In the genomic region with DNA sequence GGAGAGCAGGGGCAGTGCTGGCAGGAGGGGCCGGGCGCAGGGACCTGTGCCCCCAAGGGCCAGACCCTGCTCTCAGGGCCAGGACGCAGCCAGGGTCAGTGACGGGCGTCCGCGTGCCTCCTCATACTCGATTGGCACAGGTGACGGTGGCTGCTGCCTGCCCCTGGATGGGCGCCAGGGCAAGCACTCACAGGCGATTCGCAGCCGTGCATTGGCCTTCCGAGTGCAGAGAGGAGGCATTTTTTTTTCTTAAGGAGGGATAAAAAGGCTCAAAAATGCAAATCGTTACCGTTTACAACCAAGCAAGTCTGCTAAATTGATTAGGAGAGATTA, we compare ENCODE assay signal across 13 cellular contexts. TPM values are rescaled to one million over a fixed set of nuclear protein-coding genes. Genes with fewer than 3 reads are reported as not detected.
DNase-seq lines count a peak whose midpoint lies in the region; ATAC-seq and TF ChIP-seq lines count a peak whose summit lies in the region.
"Had no signal": no experiment of that assay in that cellular context is flagged by ENCODE, and none has a peak within 500 bp of the region (broad histone marks: within the 10 kb centered on the region; RNA-seq: fewer than 3 reads in every experiment).

No MANE protein-coding gene starts in this region.

- H3K9me3 ChIP-seq in gastroesophageal sphincter (no peaks in the 10 kb centered on the region), sigmoid colon (no peaks in the 10 kb centered on the region)

- TF ChIP-seq POLR2A in gastroesophageal sphincter (IDR thresholded peaks at IDR 0.05), result no peak
- TF ChIP-seq POLR2A in sigmoid colon (IDR thresholded peaks at IDR 0.05), result no peak

- H3K36me3 ChIP-seq in gastroesophageal sphincter (no peaks in the 10 kb centered on the region), sigmoid colon (peaks cover 0 to 1% (median 0%) of the 10 kb centered on the region in 4 donors)

- TF ChIP-seq CTCF in gastroesophageal sphincter (IDR thresholded peaks at IDR 0.05) (no peak), sigmoid colon (IDR thresholded peaks at IDR 0.05) (no peak)

- H3K4me1 ChIP-seq in gastroesophageal sphincter (peaks cover 0 to 29% (median 0%) of the 10 kb centered on the region in 3 donors), sigmoid colon (peaks cover 0 to 34% (median 15%) of the 10 kb centered on the region in 4 donors)

- intact Hi-C loops in sigmoid colon (cut with DNase I), result no loop called here

- no peak overlapping the region for H3K4me3 ChIP-seq in gastroesophageal sphincter
- no peak overlapping the region for H3K4me3 ChIP-seq in sigmoid colon
- H3K4me3 ChIP-seq: skin epidermis had no signal

- ATAC-seq in gastroesophageal sphincter (peak; percentile 33), GM18502 (IDR thresholded peaks at IDR 0.05; ENCODE audit: poor library complexity, unreplicated experiment) (no peak), GM19397 (IDR thresholded peaks at IDR 0.05; ENCODE audit: unreplicated experiment) (no peak)
- ATAC-seq: activated CD4-positive, alpha-beta T cell treated with anti-CD3 and anti-CD28 coated beads for 36 hours; activated T-cell treated with anti-CD3 and anti-CD28 coated beads, Interleukin-2, amount 50 U/mL, for 72 hours had no signal

- DNase-seq in M059J (ENCODE audit: low read depth) (peak; percentile 9), NCI-H2196 (lab: John Stamatoyannopoulos, UW; ENCODE audit: unreplicated experiment) (peak; percentile 62), sigmoid colon (peak; percentile 85), GM19238 (ENCODE audit: insufficient read length, low spot score) (no peak)
- DNase-seq: activated CD4-positive, alpha-beta T cell treated with anti-CD3 and anti-CD28 coated beads for 36 hours; activated T-cell treated with anti-CD3 and anti-CD28 coated beads, Interleukin-2, amount 50 U/mL, for 72 hours; effector CD8-positive, alpha-beta T cell; foreskin fibroblast; naive B cell had no signal

- H3K27ac ChIP-seq in gastroesophageal sphincter, result no peak overlapping the region
- H3K27ac ChIP-seq in sigmoid colon, result peak overlapping the region in 2 of 4 donors; percentile 39 to 57
- H3K27ac ChIP-seq: skin epidermis had no signal

- WGBS in gastroesophageal sphincter (ENCODE audit: low coverage in 1 of 2), 2 donors, result 29% methylated on average over 2 of the region's 16 CpGs; no CpG with 5 or more reads in 1 of the 2 donors
- WGBS in sigmoid colon, 2 donors, result 83 to 88% methylated on average over 16 of the region's 16 CpGs

- H3K27me3 ChIP-seq in gastroesophageal sphincter (no peaks in the 10 kb centered on the region), sigmoid colon (no peaks in the 10 kb centered on the region)

- no peak for TF ChIP-seq EP300 in gastroesophageal sphincter (IDR thresholded peaks at IDR 0.05)
- TF ChIP-seq EP300 in sigmoid colon (IDR thresholded peaks at IDR 0.05), result no peak

RNA-seq across cellular contexts. Expression of a gene that starts 42.8 kb away (rescaled TPM):
- 3.8 and 10.3 TPM in 2 replicates for total RNA-seq in M059J (2014; rRNA removed; shearing (Covaris generic))
- total RNA-seq in gastroesophageal sphincter (10 to 100 TPM; 26.9 to 56.2 (median 30.4) TPM), sigmoid colon (10 to 100 TPM; 23.3 to 33.9 (median 25.8) TPM)
- 10 to 100 TPM; 14.2 to 16.8 (median 14.8) TPM for polyA plus RNA-seq in sigmoid colon
